Comparison of ENCODE assay signal across 7 cellular contexts in the genomic region with DNA sequence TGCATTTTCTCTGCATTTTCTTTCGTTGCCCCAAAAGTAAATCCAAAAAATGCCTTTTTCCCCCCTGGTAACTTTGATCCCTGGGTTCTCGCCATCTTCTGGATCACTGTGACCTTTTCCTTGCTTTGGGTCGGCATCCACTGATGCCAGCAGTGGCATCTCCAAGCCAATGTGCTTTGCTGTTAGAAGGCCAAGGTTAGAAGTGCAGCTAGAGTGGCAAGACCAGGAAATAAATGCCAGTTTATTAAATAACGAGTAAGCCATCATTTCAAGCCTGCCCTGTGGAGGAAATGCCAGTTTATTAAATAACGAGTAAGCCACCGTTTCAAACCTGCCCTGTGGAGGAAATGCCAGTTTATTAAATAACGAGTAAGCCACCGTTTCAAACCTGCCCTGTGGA. TPM values are rescaled to one million over a fixed set of nuclear protein-coding genes. Genes with fewer than 3 reads are reported as not detected.
DNase-seq lines count a peak whose midpoint lies in the region; ATAC-seq, FAIRE-seq and TF ChIP-seq lines count a peak whose summit lies in the region.
"Not testable (repeated sequence)": the region's sequence is repeated elsewhere in the genome, so short reads cannot be mapped to it uniquely, and the experiment has no call there.

No MANE protein-coding gene starts in this region.

- not testable (repeated sequence) for H3K9me2 ChIP-seq in Loucy (replicated peaks; ENCODE audit: low read depth, low read length); SU-DHL-6 (replicated peaks; ENCODE audit: insufficient read depth, low read length)

- not testable (repeated sequence) for H2AFZ ChIP-seq in Loucy (ENCODE audit: low read length); SU-DHL-6 (ENCODE audit: low read depth, low read length, severe bottlenecking)

- peaks cover 7 to 17% (median 11%) of the 10 kb centered on the region in 4 donors for H3K4me1 Mint-ChIP-seq in CD4-positive, CD25-positive, alpha-beta regulatory T cell

- H3K27me3 Mint-ChIP-seq in CD4-positive, CD25-positive, alpha-beta regulatory T cell, result not testable (repeated sequence)

- not testable (repeated sequence) for H3K79me2 ChIP-seq in Loucy (ENCODE audit: insufficient read depth, low read length); SU-DHL-6 (ENCODE audit: insufficient read depth, low read length)

- H3K36me3 Mint-ChIP-seq in CD4-positive, CD25-positive, alpha-beta regulatory T cell, result peaks cover 50% of the 10 kb centered on the region

- not testable (repeated sequence) for H3K9me3 Mint-ChIP-seq in CD4-positive, CD25-positive, alpha-beta regulatory T cell

- H3K4me2 ChIP-seq in Loucy (ENCODE audit: low read depth, low read length, poor library complexity, severe bottlenecking) (peak overlapping the region; percentile 66), SU-DHL-6 (ENCODE audit: low read depth, low read length, poor library complexity, severe bottlenecking) (peak overlapping the region; percentile 44)

- peaks cover 23% of the 10 kb centered on the region for H3F3A ChIP-seq in Loucy (ENCODE audit: low read depth)
- peaks cover 12% of the 10 kb centered on the region; the same call in 1 of the 2 replicates for H3F3A ChIP-seq in SU-DHL-6 (ENCODE audit: insufficient read depth)

- TF ChIP-seq POLR2A in Peyer's patch (IDR thresholded peaks at IDR 0.05), result not testable (repeated sequence)

- not testable (repeated sequence) for FAIRE-seq in pancreas (lab: Jason Lieb, UNC)

- H3K4me1 ChIP-seq in CD4-positive, CD25-positive, alpha-beta regulatory T cell (ENCODE audit: control insufficient read depth, insufficient read depth, low read length, poor library complexity, severe bottlenecking); Peyer's patch; pancreas: not testable (repeated sequence)
- peaks cover 54% of the 10 kb centered on the region for H3K4me1 ChIP-seq in Loucy (ENCODE audit: insufficient read depth, low read length, poor library complexity, severe bottlenecking)

- H3K36me3 ChIP-seq in CD4-positive, CD25-positive, alpha-beta regulatory T cell (ENCODE audit: control insufficient read depth, insufficient read depth, low read length), result peaks cover 26% of the 10 kb centered on the region
- H3K36me3 ChIP-seq in Loucy (ENCODE audit: insufficient read depth, low read length) (peaks cover 64% of the 10 kb centered on the region), Peyer's patch (peaks cover 0 to 62% (median 0%) of the 10 kb centered on the region in 3 donors), SU-DHL-6 (ENCODE audit: low read length) (peaks cover 12% of the 10 kb centered on the region), pancreas (peaks cover 0 to 31% (median 4%) of the 10 kb centered on the region in 3 donors)

- not testable (repeated sequence) for H3K4me3 ChIP-seq in CD4-positive, CD25-positive, alpha-beta regulatory T cell (ENCODE audit: low read depth, low read length); Peyer's patch; SU-DHL-6 (ENCODE audit: insufficient read depth, low read length, poor library complexity, severe bottlenecking); pancreas
- peak overlapping the region; percentile 47 for H3K4me3 ChIP-seq in Loucy (ENCODE audit: low read length, poor library complexity, severe bottlenecking)

- not testable (repeated sequence) for H3K9me3 ChIP-seq in CD4-positive, CD25-positive, alpha-beta regulatory T cell (ENCODE audit: control insufficient read depth in 2 of 2, low read length in 2 of 2); Peyer's patch; SU-DHL-6 (ENCODE audit: insufficient read depth, low read length); pancreas
- peaks cover 26% of the 10 kb centered on the region; the same call in 1 of the 2 replicates for H3K9me3 ChIP-seq in Loucy (ENCODE audit: insufficient read depth, low read depth, low read length)

- ATAC-seq in CD4-positive, CD25-positive, alpha-beta regulatory T cell (ENCODE audit: low read depth in 2 of 2), result not testable (repeated sequence)
- ATAC-seq in pancreas, result peak; percentile 30 to 66 (median 36)

- H3K27me3 ChIP-seq in CD4-positive, CD25-positive, alpha-beta regulatory T cell (ENCODE audit: control insufficient read depth, insufficient read depth, low read length); Loucy (ENCODE audit: insufficient read depth, low read length, poor library complexity, severe bottlenecking); Peyer's patch; SU-DHL-6 (ENCODE audit: low read length); pancreas: not testable (repeated sequence)

- intact Hi-C loops in pancreas (cut with DNase I), result not testable (repeated sequence)

- not testable (repeated sequence) for H3K4me3 Mint-ChIP-seq in CD4-positive, CD25-positive, alpha-beta regulatory T cell

- peak overlapping the region; percentile 51 for H3K27ac ChIP-seq in CD4-positive, CD25-positive, alpha-beta regulatory T cell (ENCODE audit: insufficient read depth, low read length, poor library complexity, severe bottlenecking)
- H3K27ac ChIP-seq in Peyer's patch (peak overlapping the region in 3 of 4 donors; percentile 72 to 88 (median 80)), SU-DHL-6 (ENCODE audit: low read depth, low read length) (peak overlapping the region; percentile 90), epithelial cell of prostate (peak overlapping the region; percentile 90), pancreas (peak overlapping the region in 3 of 4 donors; percentile 17 to 80 (median 73))

- peak overlapping the region in 1 of 3 donors; percentile 84 for H3K27ac Mint-ChIP-seq in CD4-positive, CD25-positive, alpha-beta regulatory T cell

- H3K9ac ChIP-seq in Loucy (ENCODE audit: low read depth, low read length, poor library complexity, severe bottlenecking) (peak overlapping the region; percentile 78), SU-DHL-6 (ENCODE audit: low read length) (peak overlapping the region; percentile 42)

- 62% methylated on average over 8 of the region's 8 CpGs for WGBS in pancreas, 2 donors

- not testable (repeated sequence) for DNase-seq in CD4-positive, CD25-positive, alpha-beta regulatory T cell; Peyer's patch; epithelial cell of prostate (ENCODE audit: low read depth, low spot score); pancreas
- DNase-seq in activated CD8-positive, alpha-beta memory T cell treated with anti-CD3 and anti-CD28 coated beads for 24 hours, result peak; percentile 9

- not testable (repeated sequence) for H4K20me1 ChIP-seq in Loucy (ENCODE audit: insufficient read depth, low read length, poor library complexity, severe bottlenecking); SU-DHL-6 (ENCODE audit: low read depth, low read length)

- TF ChIP-seq CTCF in Loucy (conservative IDR thresholded peaks at IDR 0.05; ENCODE audit: low read length); SU-DHL-6 (IDR thresholded peaks at IDR 0.05; ENCODE audit: insufficient read depth, low read length, poor library complexity, severe bottlenecking); pancreas (IDR thresholded peaks at IDR 0.05): not testable (repeated sequence)
- peak in 1 of 6 experiments; percentile 3 for TF ChIP-seq CTCF in Peyer's patch (IDR thresholded peaks at IDR 0.05)

RNA-seq across cellular contexts. Expression of gene PDCD6, which starts 19.9 kb away (rescaled TPM):
- total RNA-seq in CD4-positive, CD25-positive, alpha-beta regulatory T cell, result 55.3 TPM
- polyA plus RNA-seq in CD4-positive, CD25-positive, alpha-beta regulatory T cell, result 100 to 1,000 TPM; 218 to 245 (median 231) TPM
- total RNA-seq in Peyer's patch (100 to 1,000 TPM in 2 of 4 donors, 10 to 100 TPM in 2; 75.9 to 114 (median 96.0) TPM), pancreas (10 to 100 TPM; 24.2 to 47.7 (median 30.6) TPM)
- 10 to 100 TPM; 54.7 to 66.4 TPM for polyA plus RNA-seq in pancreas

RNA-seq across cellular contexts. Expression of gene SDHA, which starts 33.4 kb away (rescaled TPM):
- total RNA-seq in CD4-positive, CD25-positive, alpha-beta regulatory T cell, result 246 TPM
- 100 to 1,000 TPM; 211 to 290 (median 229) TPM for polyA plus RNA-seq in CD4-positive, CD25-positive, alpha-beta regulatory T cell
- 100 to 1,000 TPM in 3 of 4 donors, 10 to 100 TPM in 1; 94.9 to 253 (median 207) TPM for total RNA-seq in Peyer's patch
- total RNA-seq in pancreas, result 10 to 100 TPM; 37.9 to 69.4 (median 55.3) TPM
- polyA plus RNA-seq in pancreas, result 10 to 100 TPM; 41.9 to 55.8 TPM

RNA-seq across cellular contexts. Expression of gene CCDC127, which starts 33.6 kb away (rescaled TPM):
- 4.0 TPM for total RNA-seq in CD4-positive, CD25-positive, alpha-beta regulatory T cell
- polyA plus RNA-seq in CD4-positive, CD25-positive, alpha-beta regulatory T cell, result 1 to 10 TPM; 3.2 to 5.7 (median 4.4) TPM
- 1 to 10 TPM; 4.1 to 9.0 (median 7.2) TPM for total RNA-seq in Peyer's patch
- total RNA-seq in pancreas, result 1 to 10 TPM; 1.5 to 3.9 (median 2.2) TPM
- polyA plus RNA-seq in pancreas, result 1 to 10 TPM; 1.2 to 1.6 TPM
